Comparison of ENCODE assay signal across 9 cellular contexts in the genomic region with DNA sequence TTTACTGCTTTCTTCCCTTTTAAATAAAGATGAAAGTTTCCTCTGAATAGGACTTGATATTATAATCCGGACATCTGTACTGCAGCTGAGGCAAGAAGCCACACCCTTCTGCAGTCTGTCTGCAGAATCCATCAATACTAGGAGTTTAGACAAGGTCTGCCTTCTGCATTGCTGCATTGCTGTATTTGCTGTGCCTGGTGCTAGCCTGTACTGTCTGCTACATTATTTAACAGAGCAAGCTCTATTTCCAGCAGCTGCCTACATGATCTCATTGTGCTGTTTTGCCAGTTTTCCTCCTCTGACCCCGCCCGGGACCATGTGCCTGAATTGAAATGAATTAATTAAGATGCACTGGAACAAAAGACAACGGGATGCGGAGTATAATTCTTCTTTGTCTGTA. TPM values are rescaled to one million over a fixed set of nuclear protein-coding genes. Genes with fewer than 3 reads are reported as not detected.
DNase-seq lines count a peak whose midpoint lies in the region; ATAC-seq, FAIRE-seq and TF ChIP-seq lines count a peak whose summit lies in the region.
"Had no signal": no experiment of that assay in that cellular context is flagged by ENCODE, and none has a peak within 500 bp of the region (broad histone marks: within the 10 kb centered on the region; RNA-seq: fewer than 3 reads in every experiment).

No MANE protein-coding gene starts in this region.

- no peaks in the 10 kb centered on the region for H3K27me3 Mint-ChIP-seq in activated CD4-positive, alpha-beta memory T cell treated with anti-CD3 and anti-CD28 coated beads for 36 hours

- POLR2A ChIA-PET in activated CD4-positive, alpha-beta memory T cell treated with anti-CD3 and anti-CD28 coated beads for 36 hours (lab: Charles Lee) = interaction anchor here (1.1 to 4.5 kb wide), 5 partner anchors 15 to 117 kb away, joined by 5 to 71 read pairs (median 19); a partner anchor contains a TSS

- no peaks in the 10 kb centered on the region for H3K9me3 Mint-ChIP-seq in activated CD4-positive, alpha-beta memory T cell treated with anti-CD3 and anti-CD28 coated beads for 36 hours

- no peak for TF ChIP-seq CTCF in omental fat pad (IDR thresholded peaks at IDR 0.05)

- CTCF ChIA-PET in activated CD4-positive, alpha-beta memory T cell treated with anti-CD3 and anti-CD28 coated beads for 36 hours (lab: Charles Lee) = interaction anchor here (1.8 to 4.4 kb wide), 2 partner anchors 15 to 56 kb away, joined by 9 to 30 read pairs; a partner anchor contains a TSS

- no peak for TF ChIP-seq POLR2A in GM12891 (IDR thresholded peaks at IDR 0.05; ENCODE audit: low read depth, low read length)

- ATAC-seq in omental fat pad (ENCODE audit: low FRiP score) (peak; percentile 22), HG02973 (IDR thresholded peaks at IDR 0.05; ENCODE audit: unreplicated experiment) (no peak), HG03469 (IDR thresholded peaks at IDR 0.05; ENCODE audit: unreplicated experiment) (no peak)

- H3K36me3 Mint-ChIP-seq in activated CD4-positive, alpha-beta memory T cell treated with anti-CD3 and anti-CD28 coated beads for 36 hours = peaks cover 23% of the 10 kb centered on the region

- peak overlapping the region; percentile 49 for H3K27ac Mint-ChIP-seq in activated CD4-positive, alpha-beta memory T cell treated with anti-CD3 and anti-CD28 coated beads for 36 hours

- intact Hi-C loops in activated CD4-positive, alpha-beta memory T cell treated with anti-CD3 and anti-CD28 coated beads for 36 hours (cut with micrococcal nuclease) = no loop called here

- no peak for FAIRE-seq in GM12891 (lab: Jason Lieb, UNC)
- FAIRE-seq: islet of Langerhans had no signal

- DNase-seq in Ammon's horn (ENCODE audit: low spot score) (peak; percentile 98), LHCN-M2 (ENCODE audit: low read depth) (peak; percentile 74), globus pallidus (ENCODE audit: low spot score) (peak; percentile 99), omental fat pad (ENCODE audit: low spot score) (peak; percentile 29), GM12891 (ENCODE audit: insufficient read length, low spot score) (no peak)
- no peak for DNase-seq in activated CD4-positive, alpha-beta memory T cell treated with anti-CD3 and anti-CD28 coated beads for 36 hours

- peak overlapping the region; percentile 90 for H3K4me3 Mint-ChIP-seq in activated CD4-positive, alpha-beta memory T cell treated with anti-CD3 and anti-CD28 coated beads for 36 hours

- peaks cover 18% of the 10 kb centered on the region for H3K4me1 Mint-ChIP-seq in activated CD4-positive, alpha-beta memory T cell treated with anti-CD3 and anti-CD28 coated beads for 36 hours (ENCODE audit: low read depth)

TF ChIP-seq in GM12891, 5 proteins besides CTCF, POLR2A, EP300 and RAD21:
- TF ChIP-seq POLR2AphosphoS5 (IDR thresholded peaks at IDR 0.05; ENCODE audit: low read depth, low read length) = no peak
- TF ChIP-seq SPI1 (IDR thresholded peaks at IDR 0.05; ENCODE audit: low read depth, low read length) = no peak
- TF ChIP-seq PAX5 (IDR thresholded peaks at IDR 0.05; ENCODE audit: insufficient read depth, low read length, severe bottlenecking) = no peak
- TF ChIP-seq POU2F2 (IDR thresholded peaks at IDR 0.05; ENCODE audit: low read depth, low read length) = no peak
- no peak for TF ChIP-seq TAF1 (IDR thresholded peaks at IDR 0.05; ENCODE audit: low read depth, low read length)

RNA-seq across cellular contexts. Expression of a gene that starts 1.7 kb away (rescaled TPM):
- 953 and 1,210 TPM in 2 replicates for total RNA-seq in LHCN-M2 (2014; rRNA removed)
- polyA plus RNA-seq in LHCN-M2 (2012) = 1,516 TPM
- 10 to 100 TPM; 86.4 to 88.7 TPM for total RNA-seq in activated CD4-positive, alpha-beta memory T cell treated with anti-CD3 and anti-CD28 coated beads for 36 hours
- total RNA-seq in omental fat pad = 100 to 1,000 TPM; 145 to 210 (median 159) TPM
- polyA plus RNA-seq in GM12891 (2012; ENCODE audit: low read depth, missing spikeins) = 82.9 TPM

RNA-seq across cellular contexts. Expression of a gene that starts 56.0 kb away (rescaled TPM):
- 3,747 and 3,781 TPM in 2 replicates for total RNA-seq in LHCN-M2 (2014; rRNA removed)
- 3,145 TPM for polyA plus RNA-seq in LHCN-M2 (2012)
- 1,000 to 10,000 TPM; 2,573 to 2,575 TPM for total RNA-seq in activated CD4-positive, alpha-beta memory T cell treated with anti-CD3 and anti-CD28 coated beads for 36 hours
- 1,000 to 10,000 TPM in 1 of 4 donors, 100 to 1,000 TPM in 3; 608 to 1,018 (median 745) TPM for total RNA-seq in omental fat pad
- polyA plus RNA-seq in GM12891 (2012; ENCODE audit: low read depth, missing spikeins) = 1,284 TPM

Comparison
In these comparisons a context has a peak if more than half of its experiments do, and no peak if none do; other contexts are left out.
1. DNase-seq: peak in Ammon's horn (single experiment), LHCN-M2 (single experiment), globus pallidus (single experiment) and omental fat pad (single experiment); none in activated CD4-positive, alpha-beta memory T cell treated with anti-CD3 and anti-CD28 coated beads for 36 hours (single experiment) and GM12891 (single experiment).